Comparison of ENCODE assay signal across 8 cellular contexts in genomic region chr16:23434380-23434779, GRCh38. TPM values are rescaled to one million over a fixed set of nuclear protein-coding genes. Genes with fewer than 3 reads are reported as not detected.
DNase-seq lines count a peak whose midpoint lies in the region; ATAC-seq and TF ChIP-seq lines count a peak whose summit lies in the region.

No MANE protein-coding gene starts in this region.

- H3K27ac ChIP-seq in SU-DHL-6 (ENCODE audit: low read depth, low read length) (no peak overlapping the region), ovary (no peak overlapping the region)

- no peaks in the 10 kb centered on the region for H3K79me2 ChIP-seq in SU-DHL-6 (ENCODE audit: insufficient read depth, low read length)

- H3K9me3 ChIP-seq in SU-DHL-6 (ENCODE audit: insufficient read depth, low read length) = no peaks in the 10 kb centered on the region
- H3K9me3 ChIP-seq in ovary = no peaks in the 10 kb centered on the region

- no peaks in the 10 kb centered on the region for H3K9me2 ChIP-seq in SU-DHL-6 (replicated peaks; ENCODE audit: insufficient read depth, low read length)

- H3F3A ChIP-seq in SU-DHL-6 (ENCODE audit: insufficient read depth) = no peaks in the 10 kb centered on the region

- no peak for TF ChIP-seq EP300 in ovary (IDR thresholded peaks at IDR 0.05)

- H3K4me1 ChIP-seq in ovary (ENCODE audit: insufficient read depth) = no peaks in the 10 kb centered on the region

- TF ChIP-seq CTCF in AG09319 (IDR thresholded peaks at IDR 0.05; ENCODE audit: low read depth, low read length) (peak; percentile 82), GM10266 (IDR thresholded peaks at IDR 0.05; ENCODE audit: control insufficient read depth, insufficient read depth, low read depth, missing control alignments) (peak; percentile 86), SU-DHL-6 (IDR thresholded peaks at IDR 0.05; ENCODE audit: insufficient read depth, low read length, poor library complexity, severe bottlenecking) (peak; percentile 74), fibroblast of pulmonary artery (IDR thresholded peaks at IDR 0.05; ENCODE audit: low read length, missing control alignments) (peak; percentile 86), ovary (IDR thresholded peaks at IDR 0.05) (peak; percentile 66 to 70 (median 67))

- no peak overlapping the region for H3K9ac ChIP-seq in SU-DHL-6 (ENCODE audit: low read length)

- H3K27me3 ChIP-seq in SU-DHL-6 (ENCODE audit: low read length) (no peaks in the 10 kb centered on the region), ovary (no peaks in the 10 kb centered on the region)

- DNase-seq in AG09319 (ENCODE audit: extremely low read depth, low read depth) (peak; percentile 49), GM10266 (ENCODE audit: extremely low spot score) (peak; percentile 70), NCI-H1694 treated with DMSO at 0.1 percent for 48 hours (lab: John Stamatoyannopoulos, UW) (peak; percentile 85), fibroblast of pulmonary artery (ENCODE audit: low read depth) (peak; percentile 86), ovary (no peak), NK-92 (lab: John Stamatoyannopoulos, UW; ENCODE audit: unreplicated experiment) (no peak)

- H3K36me3 ChIP-seq in SU-DHL-6 (ENCODE audit: low read length) (no peaks in the 10 kb centered on the region), ovary (no peaks in the 10 kb centered on the region)

- 22 to 27% (median 23%) methylated on average over 6 of the region's 6 CpGs for WGBS in ovary, 3 donors

- no peak overlapping the region for H2AFZ ChIP-seq in SU-DHL-6 (ENCODE audit: low read depth, low read length, severe bottlenecking)

- H3K4me2 ChIP-seq in SU-DHL-6 (ENCODE audit: low read depth, low read length, poor library complexity, severe bottlenecking) = no peak overlapping the region

- no peak for TF ChIP-seq POLR2A in ovary (IDR thresholded peaks at IDR 0.05)

- H3K4me3 ChIP-seq in SU-DHL-6 (ENCODE audit: insufficient read depth, low read length, poor library complexity, severe bottlenecking) (no peak overlapping the region), fibroblast of pulmonary artery (replicated peaks; ENCODE audit: low read depth, low read length) (no peak overlapping the region), ovary (no peak overlapping the region)

- no peak for ATAC-seq in HG03432 (IDR thresholded peaks at IDR 0.05; ENCODE audit: unreplicated experiment)

- no peaks in the 10 kb centered on the region for H4K20me1 ChIP-seq in SU-DHL-6 (ENCODE audit: low read depth, low read length)

- intact Hi-C loops in ovary (cut with DNase I) = loop anchor here in 3 of 4 donors (5.0 to 10.0 kb wide), 2 partner anchors 252 to 360 kb away; partner anchors contain the start of gene SCNN1G (in 2 of the 3)

RNA-seq across cellular contexts. Expression of gene COG7, which starts 18.6 kb away (rescaled TPM):
- 10 to 100 TPM; 16.5 to 21.5 (median 19.3) TPM for total RNA-seq in ovary
- polyA plus RNA-seq in ovary = 10 to 100 TPM; 13.8 to 15.1 TPM

Comparison
In these comparisons a context has a peak if more than half of its experiments do, and no peak if none do; other contexts are left out.
1. DNase-seq: peak in AG09319 (single experiment), GM10266 (single experiment), NCI-H1694 treated with DMSO at 0.1 percent for 48 hours (single experiment) and fibroblast of pulmonary artery (single experiment); none in ovary (0 of 5) and NK-92 (single experiment).
2. Peak in every context shown above with its lines, with median percentiles within 50 percentile points of each other: CTCF ChIP-seq.